8 cellular contexts compared by ENCODE assay signal in genomic region chr19:6424190-6424938, GRCh38. TPM values are rescaled to one million over a fixed set of nuclear protein-coding genes. Genes with fewer than 3 reads are reported as not detected.
A peak's percentile ranks its signal among the peaks of the same experiment; 100 is the strongest.
DNase-seq lines count a peak whose midpoint lies in the region; ATAC-seq and TF ChIP-seq lines count a peak whose summit lies in the region.

Gene KHSRP (minus strand): TSS chr19:6424811. CDS start chr19:6424701, 110 bp downstream.

- H3K4ac ChIP-seq in mesenchymal stem cell (ENCODE audit: low read depth in 1 of 2, low read length in 2 of 2) = peak within 1 kb of the TSS; percentile 13 to 64

- peak within 1 kb of the TSS; percentile 48 for H2AFZ ChIP-seq in mesenchymal stem cell (ENCODE audit: low read depth, low read length)

- H3K27me3 ChIP-seq in duodenal mucosa (ENCODE audit: control insufficient read depth in 1 of 2, insufficient read depth in 2 of 2, low read length in 2 of 2) = no peaks in the 10 kb centered on the region
- H3K27me3 ChIP-seq in mesenchymal stem cell (ENCODE audit: control insufficient read depth in 1 of 2, insufficient read depth in 1 of 2, low read length in 2 of 2) = peaks cover 1 to 2% of the 10 kb centered on the region in 2 experiments

- H3K27ac ChIP-seq in 22Rv1 (peak within 1 kb of the TSS; percentile 85), duodenal mucosa (ENCODE audit: low read depth, low read length) (peak within 1 kb of the TSS; percentile 32), mesenchymal stem cell (ENCODE audit: low read length, poor library complexity, severe bottlenecking) (peak within 1 kb of the TSS; percentile 62)

- under 1% methylated on average over 35 of the region's 115 CpGs for WGBS in mesenchymal stem cell

- H2BK5ac ChIP-seq in mesenchymal stem cell (ENCODE audit: low read depth, low read length, poor library complexity, severe bottlenecking) = no peak within 1 kb of the TSS

- H3K9ac ChIP-seq in duodenal mucosa (ENCODE audit: low read depth in 1 of 2, low read length in 2 of 2) = peak within 1 kb of the TSS; percentile 75 to 82
- H3K9ac ChIP-seq in mesenchymal stem cell (ENCODE audit: low read length) = peak within 1 kb of the TSS; percentile 96

- peak within 1 kb of the TSS in 1 of 2 experiments; percentile 45 for H3K14ac ChIP-seq in mesenchymal stem cell (ENCODE audit: low read length in 2 of 2)

- TF ChIP-seq CTCF in 22Rv1 (IDR thresholded peaks at IDR 0.05) (no peak), subcutaneous adipose tissue (IDR thresholded peaks at IDR 0.05; ENCODE audit: low read depth) (no peak)

- no peak for ATAC-seq in GM18868 (IDR thresholded peaks at IDR 0.05; ENCODE audit: unreplicated experiment)

- H3K4me3 ChIP-seq in duodenal mucosa (ENCODE audit: low read depth in 1 of 2, low read length in 2 of 2) (peak within 1 kb of the TSS; percentile 91 to 96), mesenchymal stem cell (ENCODE audit: insufficient read depth in 1 of 2, low read depth in 1 of 2, low read length in 2 of 2) (peak within 1 kb of the TSS; percentile 83 to 95)

- peak within 1 kb of the TSS in 1 of 2 experiments; percentile 36 for H3K23ac ChIP-seq in mesenchymal stem cell (ENCODE audit: low read length in 2 of 2)

- peaks cover 5% of the 10 kb centered on the region for H3K79me1 ChIP-seq in mesenchymal stem cell (replicated peaks; ENCODE audit: low read length, poor library complexity, severe bottlenecking)

- peak within 1 kb of the TSS; percentile 85 for H2AK5ac ChIP-seq in mesenchymal stem cell (ENCODE audit: low read length, severe bottlenecking)

- H3K4me2 ChIP-seq in mesenchymal stem cell (ENCODE audit: low read length, poor library complexity, severe bottlenecking) = peak within 1 kb of the TSS; percentile 75

- H2BK120ac ChIP-seq in mesenchymal stem cell (ENCODE audit: low read depth, low read length) = peak within 1 kb of the TSS; percentile 78

- H4K8ac ChIP-seq in mesenchymal stem cell (ENCODE audit: low read length) = peak within 1 kb of the TSS; percentile 99

- H2BK15ac ChIP-seq in mesenchymal stem cell (ENCODE audit: low read depth, poor library complexity, severe bottlenecking) = peak within 1 kb of the TSS; percentile 70

- H2BK12ac ChIP-seq in mesenchymal stem cell (ENCODE audit: low read length in 2 of 2) = no peak within 1 kb of the TSS

- H3K18ac ChIP-seq in mesenchymal stem cell (ENCODE audit: low read depth in 1 of 2, low read length in 2 of 2) = peak within 1 kb of the TSS; percentile 74 to 92

- H3K36me3 ChIP-seq in duodenal mucosa (ENCODE audit: control insufficient read depth in 1 of 2, insufficient read depth in 2 of 2, low read length in 2 of 2) (peaks cover 4 to 26% of the 10 kb centered on the region in 2 donors), mesenchymal stem cell (ENCODE audit: control insufficient read depth in 1 of 2, insufficient read depth in 2 of 2, low read depth in 1 of 2, low read length in 2 of 2) (peaks cover 28 to 29% of the 10 kb centered on the region in 2 experiments)

- H3K4me1 ChIP-seq in duodenal mucosa (ENCODE audit: control insufficient read depth in 1 of 2, insufficient read depth in 2 of 2, low read length in 2 of 2) = peaks cover 21 to 25% of the 10 kb centered on the region in 2 donors
- peaks cover 21% of the 10 kb centered on the region for H3K4me1 ChIP-seq in mesenchymal stem cell (ENCODE audit: control insufficient read depth, insufficient read depth, low read depth, low read length)

- H3K9me3 ChIP-seq in duodenal mucosa (ENCODE audit: control insufficient read depth in 1 of 2, low read length in 2 of 2) (no peaks in the 10 kb centered on the region), mesenchymal stem cell (ENCODE audit: control insufficient read depth, low read length) (no peaks in the 10 kb centered on the region)

- peak within 1 kb of the TSS; percentile 93 for H4K91ac ChIP-seq in mesenchymal stem cell (ENCODE audit: low read length)

- DNase-seq in GM19238 (ENCODE audit: insufficient read length, low spot score) = peak; percentile 47
- peak; percentile 18 for DNase-seq in T-helper 9 cell
- peak; percentile 9 for DNase-seq in mesenchymal stem cell
- DNase-seq in NOMO-1 (lab: John Stamatoyannopoulos, UW; ENCODE audit: unreplicated experiment in 2 of 2) = no peak

RNA-seq across cellular contexts. Expression of gene KHSRP, which starts in this region (rescaled TPM):
- polyA plus RNA-seq in mesenchymal stem cell (2013, experiment 1 of 2) = 172 TPM
- 175 TPM for polyA plus RNA-seq in mesenchymal stem cell (2013, experiment 2 of 2)
- total RNA-seq in subcutaneous adipose tissue = 100 to 1,000 TPM in 1 of 4 donors, 10 to 100 TPM in 3; 44.7 to 114 (median 61.6) TPM

Comparison
In these comparisons a context has a peak if more than half of its experiments do, and no peak if none do; other contexts are left out.
1. H3K27ac ChIP-seq: peak in every context shown above with its lines; median percentile 85 in 22Rv1; 62 in mesenchymal stem cell; 32 in duodenal mucosa.
2. DNase-seq: peak in GM19238 (single experiment), T-helper 9 cell (single experiment) and mesenchymal stem cell (single experiment); none in NOMO-1 (0 of 2).